Comparison of ENCODE assay signal across 8 cellular contexts in genomic region chrX:41441934-41442823, GRCh38. TPM values are rescaled to one million over a fixed set of nuclear protein-coding genes. Genes with fewer than 3 reads are reported as not detected.
DNase-seq lines count a peak whose midpoint lies in the region; ATAC-seq, FAIRE-seq and TF ChIP-seq lines count a peak whose summit lies in the region.

No MANE protein-coding gene starts in this region.

- H3K27me3 ChIP-seq in endodermal cell (ENCODE audit: control insufficient read depth, insufficient read depth, low read length, poor library complexity, severe bottlenecking): no peaks in the 10 kb centered on the region

- H3K4me3 ChIP-seq in endodermal cell (ENCODE audit: low read length): peak overlapping the region; percentile 70

- H3K27me3 Mint-ChIP-seq in endodermal cell (ENCODE audit: insufficient read depth) (no peaks in the 10 kb centered on the region), mesothelial cell of epicardium (ENCODE audit: low read depth) (no peaks in the 10 kb centered on the region)

- 15% methylated on average over 57 of the region's 58 CpGs; no CpG with 5 or more reads in 1 of the 2 experiments for WGBS in endodermal cell (ENCODE audit: insufficient coverage in 1 of 2, insufficient read length in 1 of 2), 2 experiments

- ATAC-seq in HG02973 (IDR thresholded peaks at IDR 0.05; ENCODE audit: unreplicated experiment): peak; percentile 86

- TF ChIP-seq CTCF in endodermal cell (conservative IDR thresholded peaks at IDR 0.05): peak; percentile 81
- peak; percentile 52 for TF ChIP-seq CTCF in mesothelial cell of epicardium (IDR thresholded peaks at IDR 0.05; ENCODE audit: unreplicated experiment)

- H3K36me3 Mint-ChIP-seq in endodermal cell (ENCODE audit: low read depth): no peaks in the 10 kb centered on the region
- no peaks in the 10 kb centered on the region for H3K36me3 Mint-ChIP-seq in mesothelial cell of epicardium

- peak; percentile 69 for DNase-seq in 8988T
- DNase-seq in GM18507 (ENCODE audit: extremely low spot score, insufficient read length, low read depth): peak; percentile 63
- peak; percentile 97 for DNase-seq in NCI-H460 (ENCODE audit: extremely low read depth, low read depth)
- peak; percentile 65 to 66 for DNase-seq in activated CD8-positive, alpha-beta memory T cell treated with anti-CD3 and anti-CD28 coated beads for 4 hours (ENCODE audit: low read depth in 2 of 2)
- peak; percentile 95 for DNase-seq in endodermal cell
- peak; percentile 34 to 68 for DNase-seq in mesothelial cell of epicardium (ENCODE audit: low spot score in 2 of 2, unreplicated experiment in 2 of 2)
- peak; percentile 53 to 69 for DNase-seq in stimulated activated CD8-positive, alpha-beta memory T cell treated with anti-CD3 and anti-CD28 coated beads, Interleukin-4, amount 100 ng/mL, for 1 hour (ENCODE audit: low read depth in 2 of 2, low spot score in 1 of 2)

- H3K9me3 ChIP-seq in endodermal cell (ENCODE audit: control insufficient read depth, low read length): no peaks in the 10 kb centered on the region

- peak overlapping the region; percentile 52 for H3K4me3 Mint-ChIP-seq in endodermal cell
- peak overlapping the region; percentile 60 for H3K4me3 Mint-ChIP-seq in mesothelial cell of epicardium

- FAIRE-seq in GM18507 (lab: Jason Lieb, UNC): peak; percentile 94

- no peak overlapping the region for H3K27ac ChIP-seq in endodermal cell (ENCODE audit: low read depth, low read length)

- H3K4me1 Mint-ChIP-seq in endodermal cell (peaks cover 2% of the 10 kb centered on the region), mesothelial cell of epicardium (peaks cover 2% of the 10 kb centered on the region)

- no peaks in the 10 kb centered on the region for H3K36me3 ChIP-seq in endodermal cell (ENCODE audit: control insufficient read depth, insufficient read depth, low read length)

- H3K4me1 ChIP-seq in endodermal cell (ENCODE audit: control insufficient read depth, insufficient read depth, low read length): no peaks in the 10 kb centered on the region

- no peak overlapping the region for H3K9ac ChIP-seq in endodermal cell (ENCODE audit: extremely low read depth, low read length, poor library complexity, severe bottlenecking)

- H3K9me3 Mint-ChIP-seq in endodermal cell: peaks cover 37% of the 10 kb centered on the region
- H3K9me3 Mint-ChIP-seq in mesothelial cell of epicardium: peaks cover 12% of the 10 kb centered on the region

- H3K27ac Mint-ChIP-seq in endodermal cell (no peak overlapping the region), mesothelial cell of epicardium (no peak overlapping the region)

RNA-seq across cellular contexts. Expression of gene NYX, which starts 5.0 kb away (rescaled TPM):
- not detected in 2 replicates for total RNA-seq in NCI-H460 (2014; rRNA removed; shearing (Covaris generic))
- polyA plus RNA-seq in NCI-H460 (2014; cell fraction: nucleus; rRNA removed): not detected in 2 replicates
- total RNA-seq in endodermal cell: not detected
- not detected for polyA plus RNA-seq in endodermal cell (2013, experiment 1 of 2)
- polyA plus RNA-seq in endodermal cell (2013, experiment 2 of 2): not detected
- total RNA-seq in mesothelial cell of epicardium: not detected in 3 replicates
